Comparison of ENCODE assay signal across 19 cellular contexts in genomic region chr17:79464310-79465010, GRCh38.
"Had no signal": no experiment of that assay in that cellular context is flagged by ENCODE, and none has a peak within 500 bp of the region (broad histone marks: within the 10 kb centered on the region; RNA-seq: fewer than 3 reads in every experiment).

No MANE protein-coding gene starts in this region.

- H3K4me1 Mint-ChIP-seq: activated naive CD4-positive, alpha-beta T cell treated with anti-CD3 and anti-CD28 coated beads, Interleukin-2, amount 10 ng/mL, durations not matched to agents 7 days and 5 days; memory B cell; naive thymus-derived CD8-positive, alpha-beta T cell had no signal

- ATAC-seq: left ventricle myocardium superior; mucosa of descending colon; naive thymus-derived CD8-positive, alpha-beta T cell; right cardiac atrium had no signal

- H3K9me3 ChIP-seq: mucosa of descending colon had no signal

- H3K36me3 Mint-ChIP-seq: activated naive CD4-positive, alpha-beta T cell treated with anti-CD3 and anti-CD28 coated beads, Interleukin-2, amount 10 ng/mL, durations not matched to agents 7 days and 5 days; memory B cell; naive thymus-derived CD8-positive, alpha-beta T cell had no signal

- FAIRE-seq: astrocyte, endothelial cell of umbilical vein, kidney, small intestine had no signal

- DNase-seq: activated CD4-positive, alpha-beta T cell treated with anti-CD3 and anti-CD28 coated beads, Interleukin-2, amount 50 U/mL, for 4 hours; activated CD4-positive, CD25-positive, alpha-beta regulatory T cell treated with anti-CD3 and anti-CD28 coated beads, Interleukin-2, amount 50 U/mL, for 72 hours; activated naive CD4-positive, alpha-beta T cell treated with anti-CD3 and anti-CD28 coated beads, Interleukin-2, amount 10 ng/mL, durations not matched to agents 7 days and 5 days; effector CD4-positive, alpha-beta T cell; foreskin fibroblast; kidney; left ventricle myocardium superior; mucosa of descending colon; naive thymus-derived CD8-positive, alpha-beta T cell; right cardiac atrium; small intestine; stimulated activated CD4-positive, alpha-beta T cell treated with anti-CD3 and anti-CD28 coated beads, Interleukin-4, amount 100 ng/mL, for 24 hours; stimulated activated naive CD4-positive, alpha-beta T cell treated with Interleukin-2 at 50 U/mL for 16 hours; trophoblast cell had no signal

- H3K27ac Mint-ChIP-seq: activated naive CD4-positive, alpha-beta T cell treated with anti-CD3 and anti-CD28 coated beads, Interleukin-2, amount 10 ng/mL, durations not matched to agents 7 days and 5 days; memory B cell; naive thymus-derived CD8-positive, alpha-beta T cell; T-helper 2 cell treated with Interferon-gamma antibody and Interleukin-4, amounts not matched to agents 5 μg/mL and 100 μg/mL, for 36 hours had no signal

- H3K4me3 Mint-ChIP-seq: activated naive CD4-positive, alpha-beta T cell treated with anti-CD3 and anti-CD28 coated beads, Interleukin-2, amount 10 ng/mL, durations not matched to agents 7 days and 5 days; memory B cell; naive thymus-derived CD8-positive, alpha-beta T cell; T-helper 2 cell treated with Interferon-gamma antibody and Interleukin-4, amounts not matched to agents 5 μg/mL and 100 μg/mL, for 36 hours had no signal

- H3K4me3 ChIP-seq: coronary artery, mucosa of descending colon had no signal

- H3K9me3 Mint-ChIP-seq: activated naive CD4-positive, alpha-beta T cell treated with anti-CD3 and anti-CD28 coated beads, Interleukin-2, amount 10 ng/mL, durations not matched to agents 7 days and 5 days; memory B cell; naive thymus-derived CD8-positive, alpha-beta T cell; T-helper 2 cell treated with Interferon-gamma antibody and Interleukin-4, amounts not matched to agents 5 μg/mL and 100 μg/mL, for 36 hours had no signal

- H3K27ac ChIP-seq: coronary artery had no signal
